In the genomic region with DNA sequence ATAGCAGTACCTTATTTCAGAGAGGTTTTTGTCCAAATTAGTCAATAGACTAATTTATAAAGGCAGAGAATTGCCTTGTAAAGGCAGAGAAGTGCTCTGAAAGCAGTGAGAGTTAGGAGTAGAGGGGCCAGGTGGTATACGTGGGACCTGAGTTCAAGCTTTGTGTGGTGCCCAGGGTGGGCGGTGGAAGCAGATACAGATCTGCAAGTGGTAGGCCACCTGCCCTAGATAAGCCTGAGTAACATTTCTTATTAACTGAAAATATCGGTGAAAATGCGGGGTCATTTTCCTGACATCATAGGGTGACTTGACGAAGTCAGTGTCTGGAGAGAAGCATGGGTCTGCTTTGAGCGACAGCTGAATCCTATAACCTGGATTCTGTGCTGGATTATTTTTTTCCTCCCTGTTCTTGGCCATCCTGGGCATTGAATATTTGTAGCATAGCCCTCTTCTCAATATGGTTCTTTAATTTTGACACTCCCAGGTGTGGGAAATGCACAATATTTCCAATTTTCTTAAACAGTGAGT, we compare ENCODE assay signal across 1 cellular context.
TF ChIP-seq lines count a peak whose summit lies in the region.

No MANE protein-coding gene starts in this region.

TF ChIP-seq in K562, 482 proteins besides CTCF, POLR2A, EP300 and RAD21 (continued from another document):
- TF ChIP-seq, protein P1, sequence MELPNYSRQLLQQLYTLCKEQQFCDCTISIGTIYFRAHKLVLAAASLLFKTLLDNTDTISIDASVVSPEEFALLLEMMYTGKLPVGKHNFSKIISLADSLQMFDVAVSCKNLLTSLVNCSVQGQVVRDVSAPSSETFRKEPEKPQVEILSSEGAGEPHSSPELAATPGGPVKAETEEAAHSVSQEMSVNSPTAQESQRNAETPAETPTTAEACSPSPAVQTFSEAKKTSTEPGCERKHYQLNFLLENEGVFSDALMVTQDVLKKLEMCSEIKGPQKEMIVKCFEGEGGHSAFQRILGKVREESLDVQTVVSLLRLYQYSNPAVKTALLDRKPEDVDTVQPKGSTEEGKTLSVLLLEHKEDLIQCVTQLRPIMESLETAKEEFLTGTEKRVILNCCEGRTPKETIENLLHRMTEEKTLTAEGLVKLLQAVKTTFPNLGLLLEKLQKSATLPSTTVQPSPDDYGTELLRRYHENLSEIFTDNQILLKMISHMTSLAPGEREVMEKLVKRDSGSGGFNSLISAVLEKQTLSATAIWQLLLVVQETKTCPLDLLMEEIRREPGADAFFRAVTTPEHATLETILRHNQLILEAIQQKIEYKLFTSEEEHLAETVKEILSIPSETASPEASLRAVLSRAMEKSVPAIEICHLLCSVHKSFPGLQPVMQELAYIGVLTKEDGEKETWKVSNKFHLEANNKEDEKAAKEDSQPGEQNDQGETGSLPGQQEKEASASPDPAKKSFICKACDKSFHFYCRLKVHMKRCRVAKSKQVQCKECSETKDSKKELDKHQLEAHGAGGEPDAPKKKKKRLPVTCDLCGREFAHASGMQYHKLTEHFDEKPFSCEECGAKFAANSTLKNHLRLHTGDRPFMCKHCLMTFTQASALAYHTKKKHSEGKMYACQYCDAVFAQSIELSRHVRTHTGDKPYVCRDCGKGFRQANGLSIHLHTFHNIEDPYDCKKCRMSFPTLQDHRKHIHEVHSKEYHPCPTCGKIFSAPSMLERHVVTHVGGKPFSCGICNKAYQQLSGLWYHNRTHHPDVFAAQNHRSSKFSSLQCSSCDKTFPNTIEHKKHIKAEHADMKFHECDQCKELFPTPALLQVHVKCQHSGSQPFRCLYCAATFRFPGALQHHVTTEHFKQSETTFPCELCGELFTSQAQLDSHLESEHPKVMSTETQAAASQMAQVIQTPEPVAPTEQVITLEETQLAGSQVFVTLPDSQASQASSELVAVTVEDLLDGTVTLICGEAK (IDR thresholded peaks at IDR 0.05) = no peak
- TF ChIP-seq, protein P1 (CRISPR knock-in tag; IDR thresholded peaks at IDR 0.05) = no peak
- TF ChIP-seq FOXA1 (IDR thresholded peaks at IDR 0.05; ENCODE audit: borderline replicate concordance) = no peak
- TF ChIP-seq ZNF75A (CRISPR knock-in tag; IDR thresholded peaks at IDR 0.05) = no peak
- TF ChIP-seq CTBP1 (IDR thresholded peaks at IDR 0.05; ENCODE audit: borderline replicate concordance) = no peak
- no peak for TF ChIP-seq ETV1 (tag; conservative IDR thresholded peaks at IDR 0.05; ENCODE audit: low read depth)
- TF ChIP-seq MAFF (IDR thresholded peaks at IDR 0.05; ENCODE audit: low read length) = 0 out of 2 replicates have a peak, but pooled peaks have one; percentile 12
- TF ChIP-seq E2F4 (CRISPR knock-in tag; IDR thresholded peaks at IDR 0.05; ENCODE audit: low read depth) = no peak
- no peak for TF ChIP-seq CBX1 (IDR thresholded peaks at IDR 0.05; ENCODE audit: low read depth)
- TF ChIP-seq ZNF217 (CRISPR knock-in tag; IDR thresholded peaks at IDR 0.05) = no peak
- TF ChIP-seq ZBTB33 (CRISPR knock-in tag; IDR thresholded peaks at IDR 0.05) = no peak
- no peak for TF ChIP-seq ZNF77 (CRISPR knock-in tag; IDR thresholded peaks at IDR 0.05)
- no peak for TF ChIP-seq NR2C2 (CRISPR knock-in tag; IDR thresholded peaks at IDR 0.05)
- TF ChIP-seq NR2C2 (tag; IDR thresholded peaks at IDR 0.05) = peak; percentile 44; the same call in 1 of the 2 replicates
- TF ChIP-seq, protein P2, sequence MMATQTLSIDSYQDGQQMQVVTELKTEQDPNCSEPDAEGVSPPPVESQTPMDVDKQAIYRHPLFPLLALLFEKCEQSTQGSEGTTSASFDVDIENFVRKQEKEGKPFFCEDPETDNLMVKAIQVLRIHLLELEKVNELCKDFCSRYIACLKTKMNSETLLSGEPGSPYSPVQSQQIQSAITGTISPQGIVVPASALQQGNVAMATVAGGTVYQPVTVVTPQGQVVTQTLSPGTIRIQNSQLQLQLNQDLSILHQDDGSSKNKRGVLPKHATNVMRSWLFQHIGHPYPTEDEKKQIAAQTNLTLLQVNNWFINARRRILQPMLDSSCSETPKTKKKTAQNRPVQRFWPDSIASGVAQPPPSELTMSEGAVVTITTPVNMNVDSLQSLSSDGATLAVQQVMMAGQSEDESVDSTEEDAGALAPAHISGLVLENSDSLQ (IDR thresholded peaks at IDR 0.05) = peak; percentile 82
- no peak for TF ChIP-seq ZNF277 (CRISPR knock-in tag; IDR thresholded peaks at IDR 0.05; ENCODE audit: borderline replicate concordance)
- no peak for TF ChIP-seq NR2C1 (IDR thresholded peaks at IDR 0.05)
- 0 out of 2 replicates have a peak, but pooled peaks have one; percentile 13 for TF ChIP-seq NR2C1 (tag; IDR thresholded peaks at IDR 0.05)
- no peak for TF ChIP-seq DPF2 (IDR thresholded peaks at IDR 0.05)
- TF ChIP-seq ZNF140 (CRISPR knock-in tag; IDR thresholded peaks at IDR 0.05) = no peak
- no peak for TF ChIP-seq GMEB1 (CRISPR knock-in tag; IDR thresholded peaks at IDR 0.05)
- no peak for TF ChIP-seq PRMT5 (CRISPR knock-in tag; IDR thresholded peaks at IDR 0.05)
- TF ChIP-seq HIVEP1 (CRISPR knock-in tag; IDR thresholded peaks at IDR 0.05) = no peak
- no peak for TF ChIP-seq BRCA1 (IDR thresholded peaks at IDR 0.05)
- TF ChIP-seq BRCA1 (CRISPR knock-in tag; IDR thresholded peaks at IDR 0.05) = no peak
- no peak for TF ChIP-seq SNIP1 (IDR thresholded peaks at IDR 0.05; ENCODE audit: low read depth)
- no peak for TF ChIP-seq CREB1 (IDR thresholded peaks at IDR 0.05)
- no peak for TF ChIP-seq CREB1 (CRISPR knock-in tag; IDR thresholded peaks at IDR 0.05)
- 0 out of 2 replicates have a peak, but pooled peaks have one; percentile 48 for TF ChIP-seq SMAD4 (CRISPR knock-in tag; conservative IDR thresholded peaks at IDR 0.05)
- TF ChIP-seq ZEB2 (IDR thresholded peaks at IDR 0.05) = no peak
- TF ChIP-seq HNRNPLL (IDR thresholded peaks at IDR 0.05; ENCODE audit: low read depth, low read length, poor library complexity, severe bottlenecking) = no peak
- TF ChIP-seq NFE2L1 (tag; IDR thresholded peaks at IDR 0.05; ENCODE audit: borderline replicate concordance, low read depth) = no peak
- TF ChIP-seq HEY1 (CRISPR knock-in tag; IDR thresholded peaks at IDR 0.05; ENCODE audit: borderline replicate concordance) = no peak
- no peak for TF ChIP-seq USF1 (CRISPR knock-in tag; IDR thresholded peaks at IDR 0.05)
- TF ChIP-seq NBN (IDR thresholded peaks at IDR 0.05; ENCODE audit: low read depth) = no peak
- TF ChIP-seq, protein P3, sequence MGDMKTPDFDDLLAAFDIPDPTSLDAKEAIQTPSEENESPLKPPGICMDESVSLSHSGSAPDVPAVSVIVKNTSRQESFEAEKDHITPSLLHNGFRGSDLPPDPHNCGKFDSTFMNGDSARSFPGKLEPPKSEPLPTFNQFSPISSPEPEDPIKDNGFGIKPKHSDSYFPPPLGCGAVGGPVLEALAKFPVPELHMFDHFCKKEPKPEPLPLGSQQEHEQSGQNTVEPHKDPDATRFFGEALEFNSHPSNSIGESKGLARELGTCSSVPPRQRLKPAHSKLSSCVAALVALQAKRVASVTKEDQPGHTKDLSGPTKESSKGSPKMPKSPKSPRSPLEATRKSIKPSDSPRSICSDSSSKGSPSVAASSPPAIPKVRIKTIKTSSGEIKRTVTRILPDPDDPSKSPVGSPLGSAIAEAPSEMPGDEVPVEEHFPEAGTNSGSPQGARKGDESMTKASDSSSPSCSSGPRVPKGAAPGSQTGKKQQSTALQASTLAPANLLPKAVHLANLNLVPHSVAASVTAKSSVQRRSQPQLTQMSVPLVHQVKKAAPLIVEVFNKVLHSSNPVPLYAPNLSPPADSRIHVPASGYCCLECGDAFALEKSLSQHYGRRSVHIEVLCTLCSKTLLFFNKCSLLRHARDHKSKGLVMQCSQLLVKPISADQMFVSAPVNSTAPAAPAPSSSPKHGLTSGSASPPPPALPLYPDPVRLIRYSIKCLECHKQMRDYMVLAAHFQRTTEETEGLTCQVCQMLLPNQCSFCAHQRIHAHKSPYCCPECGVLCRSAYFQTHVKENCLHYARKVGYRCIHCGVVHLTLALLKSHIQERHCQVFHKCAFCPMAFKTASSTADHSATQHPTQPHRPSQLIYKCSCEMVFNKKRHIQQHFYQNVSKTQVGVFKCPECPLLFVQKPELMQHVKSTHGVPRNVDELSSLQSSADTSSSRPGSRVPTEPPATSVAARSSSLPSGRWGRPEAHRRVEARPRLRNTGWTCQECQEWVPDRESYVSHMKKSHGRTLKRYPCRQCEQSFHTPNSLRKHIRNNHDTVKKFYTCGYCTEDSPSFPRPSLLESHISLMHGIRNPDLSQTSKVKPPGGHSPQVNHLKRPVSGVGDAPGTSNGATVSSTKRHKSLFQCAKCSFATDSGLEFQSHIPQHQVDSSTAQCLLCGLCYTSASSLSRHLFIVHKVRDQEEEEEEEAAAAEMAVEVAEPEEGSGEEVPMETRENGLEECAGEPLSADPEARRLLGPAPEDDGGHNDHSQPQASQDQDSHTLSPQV (IDR thresholded peaks at IDR 0.05) = 0 out of 2 replicates have a peak, but pooled peaks have one; percentile 27
- no peak for TF ChIP-seq HCFC1 (IDR thresholded peaks at IDR 0.05; ENCODE audit: low read depth, low read length)
